In genomic region chr22:38566726-38567504, GRCh38 we compare ENCODE assay signal across 2 cellular contexts.
TF ChIP-seq lines count a peak whose summit lies in the region.

No MANE protein-coding gene starts in this region.

TF ChIP-seq in H1, 55 proteins besides CTCF, POLR2A, EP300 and RAD21 (continued from another document):
- TF ChIP-seq CREB1 (IDR thresholded peaks at IDR 0.05) = no peak
- no peak for TF ChIP-seq TAF7 (optimal IDR thresholded peaks at IDR 0.05; ENCODE audit: borderline replicate concordance, low read depth, low read length)
- TF ChIP-seq SUZ12 (IDR thresholded peaks at IDR 0.05; ENCODE audit: low read length) = no peak
- TF ChIP-seq SIN3A (conservative IDR thresholded peaks at IDR 0.05 in 1 of 2, IDR thresholded peaks at IDR 0.05 in 1 of 2; ENCODE audit: low read depth in 1 of 2, low read length in 2 of 2) = no peak
- no peak for TF ChIP-seq CEBPB (IDR thresholded peaks at IDR 0.05; ENCODE audit: low read depth, low read length)
- TF ChIP-seq RFX5 (IDR thresholded peaks at IDR 0.05; ENCODE audit: borderline replicate concordance, low read depth, low read length) = no peak
- TF ChIP-seq KDM1A (IDR thresholded peaks at IDR 0.05; ENCODE audit: borderline replicate concordance, low read length) = no peak
- no peak for TF ChIP-seq CTBP2 (IDR thresholded peaks at IDR 0.05; ENCODE audit: borderline replicate concordance, insufficient read depth, insufficient read length, low read length)
- TF ChIP-seq TCF12 (IDR thresholded peaks at IDR 0.05; ENCODE audit: low read depth, low read length) = no peak
- TF ChIP-seq RNF2 (IDR thresholded peaks at IDR 0.05; ENCODE audit: borderline replicate concordance, low read depth, low read length, missing control alignments, poor library complexity, severe bottlenecking) = no peak
- no peak for TF ChIP-seq NRF1 (IDR thresholded peaks at IDR 0.05; ENCODE audit: low read depth, low read length)
- no peak for TF ChIP-seq MAFK (IDR thresholded peaks at IDR 0.05; ENCODE audit: low read depth, low read length)
- no peak for TF ChIP-seq POLR2AphosphoS5 (IDR thresholded peaks at IDR 0.05; ENCODE audit: low read depth, low read length)
- no peak for TF ChIP-seq GTF2F1 (IDR thresholded peaks at IDR 0.05; ENCODE audit: borderline replicate concordance, low read depth, low read length)
- TF ChIP-seq HDAC6 (IDR thresholded peaks at IDR 0.05; ENCODE audit: low read depth, low read length) = no peak
- no peak for TF ChIP-seq RBBP5 (IDR thresholded peaks at IDR 0.05; ENCODE audit: borderline replicate concordance, low read depth, low read length)
TF ChIP-seq in H1: peak in this region for 0.

TF ChIP-seq in SK-N-SH treated with all-trans-retinoic acid at 6 μM for 48 hours, 23 proteins besides CTCF, POLR2A, EP300 and RAD21 (continued from another document):
- no peak for TF ChIP-seq TOX (CRISPR knock-in tag; IDR thresholded peaks at IDR 0.05; ENCODE audit: borderline replicate concordance)
- no peak for TF ChIP-seq SNAI2 (CRISPR knock-in tag; IDR thresholded peaks at IDR 0.05)
- no peak for TF ChIP-seq PATZ1 (CRISPR knock-in tag; IDR thresholded peaks at IDR 0.05; ENCODE audit: borderline replicate concordance)
- no peak for TF ChIP-seq GLIS3 (CRISPR knock-in tag; IDR thresholded peaks at IDR 0.05)
- TF ChIP-seq, protein P1, sequence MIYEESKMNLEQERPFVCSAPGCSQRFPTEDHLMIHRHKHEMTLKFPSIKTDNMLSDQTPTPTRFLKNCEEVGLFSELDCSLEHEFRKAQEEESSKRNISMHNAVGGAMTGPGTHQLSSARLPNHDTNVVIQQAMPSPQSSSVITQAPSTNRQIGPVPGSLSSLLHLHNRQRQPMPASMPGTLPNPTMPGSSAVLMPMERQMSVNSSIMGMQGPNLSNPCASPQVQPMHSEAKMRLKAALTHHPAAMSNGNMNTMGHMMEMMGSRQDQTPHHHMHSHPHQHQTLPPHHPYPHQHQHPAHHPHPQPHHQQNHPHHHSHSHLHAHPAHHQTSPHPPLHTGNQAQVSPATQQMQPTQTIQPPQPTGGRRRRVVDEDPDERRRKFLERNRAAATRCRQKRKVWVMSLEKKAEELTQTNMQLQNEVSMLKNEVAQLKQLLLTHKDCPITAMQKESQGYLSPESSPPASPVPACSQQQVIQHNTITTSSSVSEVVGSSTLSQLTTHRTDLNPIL (CRISPR knock-in tag; IDR thresholded peaks at IDR 0.05; ENCODE audit: low read depth) = no peak
- TF ChIP-seq ZC3H10 (CRISPR knock-in tag; IDR thresholded peaks at IDR 0.05) = no peak
- TF ChIP-seq ZFP3 (CRISPR knock-in tag; IDR thresholded peaks at IDR 0.05) = no peak
- no peak for TF ChIP-seq ZNF8 (CRISPR knock-in tag; IDR thresholded peaks at IDR 0.05)
- no peak for TF ChIP-seq ZNF565 (CRISPR knock-in tag; conservative IDR thresholded peaks at IDR 0.05; ENCODE audit: low read depth)
- TF ChIP-seq PPARA (CRISPR knock-in tag; IDR thresholded peaks at IDR 0.05; ENCODE audit: borderline replicate concordance) = no peak
- no peak for TF ChIP-seq ZFP30 (CRISPR knock-in tag; IDR thresholded peaks at IDR 0.05)
